In the genomic region with DNA sequence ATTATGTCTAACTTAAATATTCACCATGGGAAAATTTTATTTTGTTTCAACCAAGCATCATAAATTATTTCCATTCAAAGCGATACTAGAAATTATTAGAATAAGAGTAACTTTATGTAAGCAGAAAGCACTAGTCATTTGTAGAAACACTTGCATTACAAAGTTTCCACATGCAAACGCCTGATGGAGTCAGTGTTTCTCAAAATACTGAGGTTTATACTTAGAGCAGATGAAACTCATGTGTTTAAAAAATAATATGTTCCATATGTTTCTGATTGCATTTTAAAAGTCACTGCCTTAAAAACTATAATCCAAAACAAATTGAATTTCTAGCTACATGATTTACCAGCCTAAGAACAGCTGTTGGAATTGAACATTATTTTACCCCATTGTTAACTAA, we compare ENCODE assay signal across 27 cellular contexts.
"Had no signal": no experiment of that assay in that cellular context is flagged by ENCODE, and none has a peak within 500 bp of the region (broad histone marks: within the 10 kb centered on the region; RNA-seq: fewer than 3 reads in every experiment).

No MANE protein-coding gene starts in this region.

- H3K36me3 ChIP-seq: brain microvascular endothelial cell, gastrocnemius medialis, heart left ventricle had no signal

- H3K4me3 Mint-ChIP-seq: activated CD4-positive, alpha-beta memory T cell treated with anti-CD3 and anti-CD28 coated beads for 36 hours; activated CD4-positive, alpha-beta T cell treated with anti-CD3 and anti-CD28 coated beads for 36 hours; activated CD4-positive, alpha-beta T cell treated with anti-CD3 and anti-CD28 coated beads, Interleukin-2, amount 10 ng/mL, durations not matched to agents 24 days and 14 days; activated CD8-positive, alpha-beta memory T cell treated with anti-CD3 and anti-CD28 coated beads, Interleukin-2, amount 10 ng/mL, durations not matched to agents 7 days and 5 days; activated CD8-positive, alpha-beta T cell treated with anti-CD3 and anti-CD28 coated beads, Interleukin-2, amount 10 ng/mL, durations not matched to agents 7 days and 5 days; activated naive CD4-positive, alpha-beta T cell treated with anti-CD3 and anti-CD28 coated beads for 36 hours; activated naive CD4-positive, alpha-beta T cell treated with anti-CD3 and anti-CD28 coated beads, Interleukin-2, amount 50 U/mL, for 24 hours; activated naive CD8-positive, alpha-beta T cell treated with anti-CD3 and anti-CD28 coated beads for 36 hours; activated naive CD8-positive, alpha-beta T cell treated with anti-CD3 and anti-CD28 coated beads, Interleukin-2, amount 50 U/mL, for 24 hours; activated T-helper 1 cell treated with anti-CD3 and anti-CD28 coated beads, Interleukin-12 subunit alpha, Interleukin-12 subunit beta, Interleukin-2, Interleukin-4 antibody, amounts not matched to agents 30 ng/mL and 10 ng/mL and 1 ng/mL, durations not matched to agents 14 hours and 24 hours and 36 hours had no signal

- H3K36me3 Mint-ChIP-seq: activated CD4-positive, alpha-beta memory T cell treated with anti-CD3 and anti-CD28 coated beads for 36 hours; activated CD8-positive, alpha-beta memory T cell treated with anti-CD3 and anti-CD28 coated beads, Interleukin-2, amount 10 ng/mL, durations not matched to agents 7 days and 5 days; activated naive CD4-positive, alpha-beta T cell treated with anti-CD3 and anti-CD28 coated beads, Interleukin-2, amount 50 U/mL, for 24 hours; activated naive CD8-positive, alpha-beta T cell treated with anti-CD3 and anti-CD28 coated beads for 36 hours had no signal

- DNase-seq: activated CD4-positive, alpha-beta memory T cell treated with anti-CD3 and anti-CD28 coated beads for 36 hours; activated CD4-positive, alpha-beta T cell treated with anti-CD3 and anti-CD28 coated beads for 36 hours; activated CD4-positive, alpha-beta T cell treated with anti-CD3 and anti-CD28 coated beads, Interleukin-2, amount 10 ng/mL, durations not matched to agents 24 days and 14 days; activated CD4-positive, CD25-positive, alpha-beta regulatory T cell; activated CD4-positive, CD25-positive, alpha-beta regulatory T cell treated with anti-CD3 and anti-CD28 coated beads, Interleukin-2, amount 50 U/mL, for 72 hours; activated CD8-positive, alpha-beta memory T cell treated with anti-CD3 and anti-CD28 coated beads, Interleukin-2, amount 10 ng/mL, durations not matched to agents 7 days and 5 days; activated CD8-positive, alpha-beta memory T cell treated with anti-CD3 and anti-CD28 coated beads, Interleukin-2, amount 50 U/mL, for 4 hours; activated CD8-positive, alpha-beta T cell treated with anti-CD3 and anti-CD28 coated beads, Interleukin-2, amount 10 ng/mL, durations not matched to agents 7 days and 5 days; activated effector memory CD4-positive, alpha-beta T cell treated with anti-CD3 and anti-CD28 coated beads, Interleukin-2, amount 50 U/mL, for 16 hours; activated naive CD4-positive, alpha-beta T cell treated with anti-CD3 and anti-CD28 coated beads for 36 hours; activated naive CD8-positive, alpha-beta T cell treated with anti-CD3 and anti-CD28 coated beads for 36 hours; activated naive CD8-positive, alpha-beta T cell treated with anti-CD3 and anti-CD28 coated beads, Interleukin-2, amount 50 U/mL, for 24 hours; activated T-cell treated with anti-CD3 and anti-CD28 coated beads, Interleukin-2, amount 50 U/mL, for 1 hour; activated T-cell treated with anti-CD3 and anti-CD28 coated beads, Interleukin-2, amount 50 U/mL, for 48 hours; amniotic stem cell; brain microvascular endothelial cell; caudate nucleus; cortex of kidney; effector CD8-positive, alpha-beta T cell; foreskin keratinocyte; gastrocnemius medialis; glutamatergic neuron; heart left ventricle; T-helper 2 cell had no signal

- H3K9me3 ChIP-seq: gastrocnemius medialis, heart left ventricle had no signal

- H3K4me3 ChIP-seq: gastrocnemius medialis, heart left ventricle had no signal

- H3K27ac Mint-ChIP-seq: activated CD4-positive, alpha-beta memory T cell treated with anti-CD3 and anti-CD28 coated beads for 36 hours; activated CD4-positive, alpha-beta T cell treated with anti-CD3 and anti-CD28 coated beads for 36 hours; activated CD4-positive, alpha-beta T cell treated with anti-CD3 and anti-CD28 coated beads, Interleukin-2, amount 10 ng/mL, durations not matched to agents 24 days and 14 days; activated CD8-positive, alpha-beta memory T cell treated with anti-CD3 and anti-CD28 coated beads, Interleukin-2, amount 10 ng/mL, durations not matched to agents 7 days and 5 days; activated CD8-positive, alpha-beta T cell treated with anti-CD3 and anti-CD28 coated beads, Interleukin-2, amount 10 ng/mL, durations not matched to agents 7 days and 5 days; activated naive CD4-positive, alpha-beta T cell treated with anti-CD3 and anti-CD28 coated beads for 36 hours; activated naive CD4-positive, alpha-beta T cell treated with anti-CD3 and anti-CD28 coated beads, Interleukin-2, amount 50 U/mL, for 24 hours; activated naive CD8-positive, alpha-beta T cell treated with anti-CD3 and anti-CD28 coated beads for 36 hours; activated naive CD8-positive, alpha-beta T cell treated with anti-CD3 and anti-CD28 coated beads, Interleukin-2, amount 50 U/mL, for 24 hours; activated T-helper 1 cell treated with anti-CD3 and anti-CD28 coated beads, Interleukin-12 subunit alpha, Interleukin-12 subunit beta, Interleukin-2, Interleukin-4 antibody, amounts not matched to agents 30 ng/mL and 10 ng/mL and 1 ng/mL, durations not matched to agents 14 hours and 24 hours and 36 hours; activated T-helper 2 cell treated with anti-CD3 and anti-CD28 coated beads, Interferon-gamma antibody, Interleukin-2, Interleukin-4, amounts not matched to agents 10 μg/mL and 5 μg/mL and 100 μg/mL, durations not matched to agents 14 hours and 24 hours and 36 hours had no signal

- H3K27ac ChIP-seq: brain microvascular endothelial cell, foreskin keratinocyte, gastrocnemius medialis, heart left ventricle had no signal

- H3K27me3 ChIP-seq: brain microvascular endothelial cell, foreskin keratinocyte, gastrocnemius medialis, heart left ventricle had no signal

- H3K27me3 Mint-ChIP-seq: activated CD4-positive, alpha-beta memory T cell treated with anti-CD3 and anti-CD28 coated beads for 36 hours; activated CD4-positive, alpha-beta T cell treated with anti-CD3 and anti-CD28 coated beads for 36 hours; activated CD4-positive, alpha-beta T cell treated with anti-CD3 and anti-CD28 coated beads, Interleukin-2, amount 10 ng/mL, durations not matched to agents 24 days and 14 days; activated CD8-positive, alpha-beta memory T cell treated with anti-CD3 and anti-CD28 coated beads, Interleukin-2, amount 10 ng/mL, durations not matched to agents 7 days and 5 days; activated naive CD4-positive, alpha-beta T cell treated with anti-CD3 and anti-CD28 coated beads, Interleukin-2, amount 50 U/mL, for 24 hours; activated naive CD8-positive, alpha-beta T cell treated with anti-CD3 and anti-CD28 coated beads for 36 hours; activated naive CD8-positive, alpha-beta T cell treated with anti-CD3 and anti-CD28 coated beads, Interleukin-2, amount 50 U/mL, for 24 hours had no signal

- H3K4me1 Mint-ChIP-seq: activated CD4-positive, alpha-beta T cell treated with anti-CD3 and anti-CD28 coated beads for 36 hours; activated CD4-positive, alpha-beta T cell treated with anti-CD3 and anti-CD28 coated beads, Interleukin-2, amount 10 ng/mL, durations not matched to agents 24 days and 14 days; activated CD8-positive, alpha-beta memory T cell treated with anti-CD3 and anti-CD28 coated beads, Interleukin-2, amount 10 ng/mL, durations not matched to agents 7 days and 5 days; activated naive CD4-positive, alpha-beta T cell treated with anti-CD3 and anti-CD28 coated beads, Interleukin-2, amount 50 U/mL, for 24 hours; activated naive CD8-positive, alpha-beta T cell treated with anti-CD3 and anti-CD28 coated beads for 36 hours; activated naive CD8-positive, alpha-beta T cell treated with anti-CD3 and anti-CD28 coated beads, Interleukin-2, amount 50 U/mL, for 24 hours had no signal

- H3K9me3 Mint-ChIP-seq: activated CD4-positive, alpha-beta memory T cell treated with anti-CD3 and anti-CD28 coated beads for 36 hours; activated CD4-positive, alpha-beta T cell treated with anti-CD3 and anti-CD28 coated beads, Interleukin-2, amount 10 ng/mL, durations not matched to agents 24 days and 14 days; activated naive CD4-positive, alpha-beta T cell treated with anti-CD3 and anti-CD28 coated beads for 36 hours; activated naive CD4-positive, alpha-beta T cell treated with anti-CD3 and anti-CD28 coated beads, Interleukin-2, amount 50 U/mL, for 24 hours; activated T-helper 1 cell treated with anti-CD3 and anti-CD28 coated beads, Interleukin-12 subunit alpha, Interleukin-12 subunit beta, Interleukin-2, Interleukin-4 antibody, amounts not matched to agents 30 ng/mL and 10 ng/mL and 1 ng/mL, durations not matched to agents 14 hours and 24 hours and 36 hours had no signal

- H3K4me1 ChIP-seq: foreskin keratinocyte, gastrocnemius medialis, heart left ventricle had no signal
